12 cellular contexts compared by ENCODE assay signal in genomic region chr10:11195017-11195586, GRCh38.
DNase-seq lines count a peak whose midpoint lies in the region; ATAC-seq, FAIRE-seq and TF ChIP-seq lines count a peak whose summit lies in the region.
"Had no signal": no experiment of that assay in that cellular context is flagged by ENCODE, and none has a peak within 500 bp of the region (broad histone marks: within the 10 kb centered on the region; RNA-seq: fewer than 3 reads in every experiment).

No MANE protein-coding gene starts in this region.

- FAIRE-seq in K562 (lab: Jason Lieb, UNC) = no peak
- FAIRE-seq: endothelial cell of umbilical vein, RCC 7860 had no signal

- POLR2A ChIA-PET in K562 (lab: Yijun Ruan, JAX) = no interaction called here

- H3K9me1 ChIP-seq in K562 (ENCODE audit: control insufficient read depth, insufficient read depth, low read length) = no peaks in the 10 kb centered on the region

- H3K9me3 Mint-ChIP-seq in CD4-positive, CD25-positive, alpha-beta regulatory T cell = peaks cover 0 to 2% (median 0%) of the 10 kb centered on the region in 7 donors

- no peak for TF ChIP-seq POLR2A in K562 (conservative IDR thresholded peaks at IDR 0.05)

- H3K4me2 ChIP-seq in K562 (ENCODE audit: insufficient read depth, low read length) = no peak overlapping the region

- H3K36me3 ChIP-seq in CD4-positive, CD25-positive, alpha-beta regulatory T cell (ENCODE audit: control insufficient read depth, insufficient read depth, low read length) = peaks cover 82% of the 10 kb centered on the region
- H3K36me3 ChIP-seq in K562 (ENCODE audit: control insufficient read depth, insufficient read depth, low read length) = no peaks in the 10 kb centered on the region
- H3K36me3 ChIP-seq: uterus had no signal

- CTCF ChIA-PET in K562 (lab: Yijun Ruan, JAX; ENCODE audit: low intra/inter-chr PET ratio) = no interaction called here

- H3K9ac ChIP-seq in K562 (ENCODE audit: insufficient read depth in 1 of 2, low read depth in 2 of 2, low read length in 2 of 2) = no peak overlapping the region

- no peak for DNase-seq in CD4-positive, CD25-positive, alpha-beta regulatory T cell
- DNase-seq in K562 (ENCODE audit: extremely low read depth in 1 of 4, low spot score in 3 of 4) (no peak), left colon (no peak), NCI-H1436 (lab: John Stamatoyannopoulos, UW) (no peak)
- DNase-seq in NK-92 treated with Interleukin-12 subunit alpha and Interleukin-12 subunit beta, amount 100 ng/mL, for 24 hours (lab: John Stamatoyannopoulos, UW) = no peak
- DNase-seq: Calu3, uterus had no signal

- no peaks in the 10 kb centered on the region for H3K27me3 Mint-ChIP-seq in CD4-positive, CD25-positive, alpha-beta regulatory T cell

- no peak for TF ChIP-seq EP300 in K562 (IDR thresholded peaks at IDR 0.05; ENCODE audit: low read length)

- H4K20me1 ChIP-seq in K562 (replicated peaks; ENCODE audit: control insufficient read depth, insufficient read depth, low read length) = no peaks in the 10 kb centered on the region; the same call in 1 of the 2 replicates

- no peak overlapping the region for H2AFZ ChIP-seq in K562 (ENCODE audit: low read depth, low read length)

- no peak overlapping the region for H3K27ac ChIP-seq in CD4-positive, CD25-positive, alpha-beta regulatory T cell (ENCODE audit: insufficient read depth, low read length, poor library complexity, severe bottlenecking)
- no peak overlapping the region for H3K27ac ChIP-seq in K562 (ENCODE audit: extremely low read depth, low read depth, low read length)
- H3K27ac ChIP-seq: uterus had no signal

- no TSS peak for BruUV-seq in K562 (replicated peaks; lab: Mats Ljungman, UMichigan)

- no peak for TF ChIP-seq RAD21 in K562 (CRISPR knock-in tag; conservative IDR thresholded peaks at IDR 0.05 in 1 of 2, IDR thresholded peaks at IDR 0.05 in 1 of 2)

- H3K36me3 Mint-ChIP-seq in CD4-positive, CD25-positive, alpha-beta regulatory T cell = peaks cover 50% of the 10 kb centered on the region

- H3K4me1 Mint-ChIP-seq in CD4-positive, CD25-positive, alpha-beta regulatory T cell = peaks cover 40 to 98% (median 87%) of the 10 kb centered on the region in 4 donors

- H3K79me2 ChIP-seq in K562 (ENCODE audit: control insufficient read depth, insufficient read depth, low read length) = no peaks in the 10 kb centered on the region

- no peaks in the 10 kb centered on the region for H3K9me3 ChIP-seq in CD4-positive, CD25-positive, alpha-beta regulatory T cell (ENCODE audit: control insufficient read depth in 2 of 2, low read length in 2 of 2)
- no peaks in the 10 kb centered on the region for H3K9me3 ChIP-seq in K562 (replicated peaks; ENCODE audit: control insufficient read depth, insufficient read depth, low read depth, low read length)
- H3K9me3 ChIP-seq: uterus had no signal

- peak overlapping the region; percentile 16 to 76 (median 67) for H3K27ac Mint-ChIP-seq in CD4-positive, CD25-positive, alpha-beta regulatory T cell

- H3K4me3 Mint-ChIP-seq in CD4-positive, CD25-positive, alpha-beta regulatory T cell = peak overlapping the region in 2 of 4 donors; percentile 36 to 44

- peak overlapping the region; percentile 45 for H3K4me3 ChIP-seq in CD4-positive, CD25-positive, alpha-beta regulatory T cell (ENCODE audit: low read depth, low read length)
- H3K4me3 ChIP-seq in K562 = no peak overlapping the region
- H3K4me3 ChIP-seq: uterus had no signal

- ATAC-seq in CD4-positive, CD25-positive, alpha-beta regulatory T cell (ENCODE audit: low read depth in 2 of 2) = no peak
- ATAC-seq in GM18511 (IDR thresholded peaks at IDR 0.05; ENCODE audit: unreplicated experiment) = peak; percentile 26
- peak; percentile 34 for ATAC-seq in HG03469 (IDR thresholded peaks at IDR 0.05; ENCODE audit: unreplicated experiment)
- no peak for ATAC-seq in K562
- ATAC-seq in left colon = no peak
- ATAC-seq in HG03045 (IDR thresholded peaks at IDR 0.05; ENCODE audit: unreplicated experiment) = no peak

- intact Hi-C loops in K562 (cut with micrococcal nuclease) = no loop called here
- intact Hi-C loops in left colon (cut with DNase I, micrococcal nuclease) = no loop called here

- no peak for TF ChIP-seq CTCF in K562 (IDR thresholded peaks at IDR 0.05 in 2 of 3, conservative IDR thresholded peaks at IDR 0.05 in 1 of 3; ENCODE audit: insufficient read depth in 2 of 3, low read depth in 1 of 3, low read length in 3 of 3)

- H3K4me1 ChIP-seq in CD4-positive, CD25-positive, alpha-beta regulatory T cell (ENCODE audit: control insufficient read depth, insufficient read depth, low read length, poor library complexity, severe bottlenecking) = peaks cover 93% of the 10 kb centered on the region
- no peaks in the 10 kb centered on the region; a peak in 2 of 5 replicates for H3K4me1 ChIP-seq in K562 (replicated peaks in 1 of 2; ENCODE audit: control insufficient read depth in 2 of 2, insufficient read depth in 2 of 2, low read length in 2 of 2)
- H3K4me1 ChIP-seq: uterus had no signal

- no peaks in the 10 kb centered on the region for H3K27me3 ChIP-seq in CD4-positive, CD25-positive, alpha-beta regulatory T cell (ENCODE audit: control insufficient read depth, insufficient read depth, low read length)
- H3K27me3 ChIP-seq in K562 (ENCODE audit: control insufficient read depth in 2 of 2, insufficient read depth in 2 of 2, low read length in 2 of 2) = no peaks in the 10 kb centered on the region
- H3K27me3 ChIP-seq: uterus had no signal

- 67% methylated on average over 6 of the region's 6 CpGs for WGBS in K562 (ENCODE audit: insufficient coverage, low coverage, missing lambda C conversion rate)

- in situ Hi-C loops in K562 (cut with MboI) = no loop called here

TF ChIP-seq in K562, 482 proteins besides CTCF, POLR2A, EP300 and RAD21:
- TF ChIP-seq SPI1 (IDR thresholded peaks at IDR 0.05; ENCODE audit: borderline replicate concordance, low read depth, low read length) (peak; percentile 8; the same call in 1 of the 2 replicates), KLF6 (CRISPR knock-in tag; IDR thresholded peaks at IDR 0.05; ENCODE audit: borderline replicate concordance) (no peak)

Comparison
In these comparisons a context has a peak if more than half of its experiments do, and no peak if none do; other contexts are left out.
1. ATAC-seq: peak in GM18511 (single experiment) and HG03469 (single experiment); none in CD4-positive, CD25-positive, alpha-beta regulatory T cell (0 of 2), K562 (single experiment), left colon (single experiment) and HG03045 (single experiment).